ENCODE assay signal across 1 cellular context in the genomic region with DNA sequence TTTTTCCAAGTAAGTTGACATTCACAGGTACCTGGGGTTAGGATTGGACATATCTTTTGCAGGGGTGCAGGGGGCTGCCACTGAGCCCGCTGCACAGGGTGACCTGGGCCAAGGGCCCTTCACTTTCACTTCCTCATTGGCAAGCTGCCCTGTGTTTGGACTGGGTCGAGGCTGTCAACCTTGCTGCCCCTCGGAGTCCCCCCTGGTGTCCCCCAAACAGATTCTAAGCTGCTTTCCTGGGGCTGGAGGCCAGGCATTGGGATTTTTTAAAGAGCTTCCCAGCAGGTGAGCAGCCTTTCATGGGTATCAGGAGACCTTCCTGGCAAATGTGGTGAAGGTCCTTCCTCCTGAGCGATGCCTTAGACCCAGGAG.
TF ChIP-seq lines count a peak whose summit lies in the region.

No MANE protein-coding gene starts in this region.

TF ChIP-seq in GM12878, 131 proteins besides CTCF, POLR2A, EP300 and RAD21 (continued from another document):
- TF ChIP-seq, protein P1, sequence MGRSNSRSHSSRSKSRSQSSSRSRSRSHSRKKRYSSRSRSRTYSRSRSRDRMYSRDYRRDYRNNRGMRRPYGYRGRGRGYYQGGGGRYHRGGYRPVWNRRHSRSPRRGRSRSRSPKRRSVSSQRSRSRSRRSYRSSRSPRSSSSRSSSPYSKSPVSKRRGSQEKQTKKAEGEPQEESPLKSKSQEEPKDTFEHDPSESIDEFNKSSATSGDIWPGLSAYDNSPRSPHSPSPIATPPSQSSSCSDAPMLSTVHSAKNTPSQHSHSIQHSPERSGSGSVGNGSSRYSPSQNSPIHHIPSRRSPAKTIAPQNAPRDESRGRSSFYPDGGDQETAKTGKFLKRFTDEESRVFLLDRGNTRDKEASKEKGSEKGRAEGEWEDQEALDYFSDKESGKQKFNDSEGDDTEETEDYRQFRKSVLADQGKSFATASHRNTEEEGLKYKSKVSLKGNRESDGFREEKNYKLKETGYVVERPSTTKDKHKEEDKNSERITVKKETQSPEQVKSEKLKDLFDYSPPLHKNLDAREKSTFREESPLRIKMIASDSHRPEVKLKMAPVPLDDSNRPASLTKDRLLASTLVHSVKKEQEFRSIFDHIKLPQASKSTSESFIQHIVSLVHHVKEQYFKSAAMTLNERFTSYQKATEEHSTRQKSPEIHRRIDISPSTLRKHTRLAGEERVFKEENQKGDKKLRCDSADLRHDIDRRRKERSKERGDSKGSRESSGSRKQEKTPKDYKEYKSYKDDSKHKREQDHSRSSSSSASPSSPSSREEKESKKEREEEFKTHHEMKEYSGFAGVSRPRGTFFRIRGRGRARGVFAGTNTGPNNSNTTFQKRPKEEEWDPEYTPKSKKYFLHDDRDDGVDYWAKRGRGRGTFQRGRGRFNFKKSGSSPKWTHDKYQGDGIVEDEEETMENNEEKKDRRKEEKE (IDR thresholded peaks at IDR 0.05) = no peak
- no peak for TF ChIP-seq SMARCA5 (IDR thresholded peaks at IDR 0.05)
- TF ChIP-seq HDAC2 (IDR thresholded peaks at IDR 0.05) = no peak
- TF ChIP-seq WRNIP1 (IDR thresholded peaks at IDR 0.05; ENCODE audit: borderline replicate concordance, low read depth, low read length) = no peak
- no peak; the same call in 1 of the 2 replicates for TF ChIP-seq TBL1XR1 (IDR thresholded peaks at IDR 0.05; ENCODE audit: low read depth, low read length)
- 0 out of 2 replicates have a peak, but pooled peaks have one; percentile 8 for TF ChIP-seq GATAD2B (conservative IDR thresholded peaks at IDR 0.05; ENCODE audit: low read depth)
- TF ChIP-seq NFIC (IDR thresholded peaks at IDR 0.05; ENCODE audit: low read depth, low read length) = no peak
- TF ChIP-seq, protein P2, sequence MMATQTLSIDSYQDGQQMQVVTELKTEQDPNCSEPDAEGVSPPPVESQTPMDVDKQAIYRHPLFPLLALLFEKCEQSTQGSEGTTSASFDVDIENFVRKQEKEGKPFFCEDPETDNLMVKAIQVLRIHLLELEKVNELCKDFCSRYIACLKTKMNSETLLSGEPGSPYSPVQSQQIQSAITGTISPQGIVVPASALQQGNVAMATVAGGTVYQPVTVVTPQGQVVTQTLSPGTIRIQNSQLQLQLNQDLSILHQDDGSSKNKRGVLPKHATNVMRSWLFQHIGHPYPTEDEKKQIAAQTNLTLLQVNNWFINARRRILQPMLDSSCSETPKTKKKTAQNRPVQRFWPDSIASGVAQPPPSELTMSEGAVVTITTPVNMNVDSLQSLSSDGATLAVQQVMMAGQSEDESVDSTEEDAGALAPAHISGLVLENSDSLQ (IDR thresholded peaks at IDR 0.05) = peak; percentile 55
- TF ChIP-seq, protein P3, sequence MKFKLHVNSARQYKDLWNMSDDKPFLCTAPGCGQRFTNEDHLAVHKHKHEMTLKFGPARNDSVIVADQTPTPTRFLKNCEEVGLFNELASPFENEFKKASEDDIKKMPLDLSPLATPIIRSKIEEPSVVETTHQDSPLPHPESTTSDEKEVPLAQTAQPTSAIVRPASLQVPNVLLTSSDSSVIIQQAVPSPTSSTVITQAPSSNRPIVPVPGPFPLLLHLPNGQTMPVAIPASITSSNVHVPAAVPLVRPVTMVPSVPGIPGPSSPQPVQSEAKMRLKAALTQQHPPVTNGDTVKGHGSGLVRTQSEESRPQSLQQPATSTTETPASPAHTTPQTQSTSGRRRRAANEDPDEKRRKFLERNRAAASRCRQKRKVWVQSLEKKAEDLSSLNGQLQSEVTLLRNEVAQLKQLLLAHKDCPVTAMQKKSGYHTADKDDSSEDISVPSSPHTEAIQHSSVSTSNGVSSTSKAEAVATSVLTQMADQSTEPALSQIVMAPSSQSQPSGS (IDR thresholded peaks at IDR 0.05; ENCODE audit: low read length) = no peak
- TF ChIP-seq, protein P4, sequence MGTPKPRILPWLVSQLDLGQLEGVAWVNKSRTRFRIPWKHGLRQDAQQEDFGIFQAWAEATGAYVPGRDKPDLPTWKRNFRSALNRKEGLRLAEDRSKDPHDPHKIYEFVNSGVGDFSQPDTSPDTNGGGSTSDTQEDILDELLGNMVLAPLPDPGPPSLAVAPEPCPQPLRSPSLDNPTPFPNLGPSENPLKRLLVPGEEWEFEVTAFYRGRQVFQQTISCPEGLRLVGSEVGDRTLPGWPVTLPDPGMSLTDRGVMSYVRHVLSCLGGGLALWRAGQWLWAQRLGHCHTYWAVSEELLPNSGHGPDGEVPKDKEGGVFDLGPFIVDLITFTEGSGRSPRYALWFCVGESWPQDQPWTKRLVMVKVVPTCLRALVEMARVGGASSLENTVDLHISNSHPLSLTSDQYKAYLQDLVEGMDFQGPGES (IDR thresholded peaks at IDR 0.05) = no peak
- no peak for TF ChIP-seq ZNF217 (IDR thresholded peaks at IDR 0.05)
- no peak for TF ChIP-seq CHD4 (IDR thresholded peaks at IDR 0.05)
- no peak for TF ChIP-seq RFX5 (IDR thresholded peaks at IDR 0.05; ENCODE audit: low read depth, low read length)
- TF ChIP-seq, protein P5, sequence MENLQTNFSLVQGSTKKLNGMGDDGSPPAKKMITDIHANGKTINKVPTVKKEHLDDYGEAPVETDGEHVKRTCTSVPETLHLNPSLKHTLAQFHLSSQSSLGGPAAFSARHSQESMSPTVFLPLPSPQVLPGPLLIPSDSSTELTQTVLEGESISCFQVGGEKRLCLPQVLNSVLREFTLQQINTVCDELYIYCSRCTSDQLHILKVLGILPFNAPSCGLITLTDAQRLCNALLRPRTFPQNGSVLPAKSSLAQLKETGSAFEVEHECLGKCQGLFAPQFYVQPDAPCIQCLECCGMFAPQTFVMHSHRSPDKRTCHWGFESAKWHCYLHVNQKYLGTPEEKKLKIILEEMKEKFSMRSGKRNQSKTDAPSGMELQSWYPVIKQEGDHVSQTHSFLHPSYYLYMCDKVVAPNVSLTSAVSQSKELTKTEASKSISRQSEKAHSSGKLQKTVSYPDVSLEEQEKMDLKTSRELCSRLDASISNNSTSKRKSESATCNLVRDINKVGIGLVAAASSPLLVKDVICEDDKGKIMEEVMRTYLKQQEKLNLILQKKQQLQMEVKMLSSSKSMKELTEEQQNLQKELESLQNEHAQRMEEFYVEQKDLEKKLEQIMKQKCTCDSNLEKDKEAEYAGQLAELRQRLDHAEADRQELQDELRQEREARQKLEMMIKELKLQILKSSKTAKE (IDR thresholded peaks at IDR 0.05; ENCODE audit: low read depth, poor library complexity, severe bottlenecking) = no peak
- TF ChIP-seq MEF2B (IDR thresholded peaks at IDR 0.05; ENCODE audit: partially characterized antibody, poor library complexity, severe bottlenecking) = no peak
- TF ChIP-seq ZZZ3 (IDR thresholded peaks at IDR 0.05; ENCODE audit: control insufficient read depth, insufficient read length, low read depth) = no peak
- TF ChIP-seq, protein P6, sequence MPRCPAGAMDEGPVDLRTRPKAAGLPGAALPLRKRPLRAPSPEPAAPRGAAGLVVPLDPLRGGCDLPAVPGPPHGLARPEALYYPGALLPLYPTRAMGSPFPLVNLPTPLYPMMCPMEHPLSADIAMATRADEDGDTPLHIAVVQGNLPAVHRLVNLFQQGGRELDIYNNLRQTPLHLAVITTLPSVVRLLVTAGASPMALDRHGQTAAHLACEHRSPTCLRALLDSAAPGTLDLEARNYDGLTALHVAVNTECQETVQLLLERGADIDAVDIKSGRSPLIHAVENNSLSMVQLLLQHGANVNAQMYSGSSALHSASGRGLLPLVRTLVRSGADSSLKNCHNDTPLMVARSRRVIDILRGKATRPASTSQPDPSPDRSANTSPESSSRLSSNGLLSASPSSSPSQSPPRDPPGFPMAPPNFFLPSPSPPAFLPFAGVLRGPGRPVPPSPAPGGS (IDR thresholded peaks at IDR 0.05; ENCODE audit: borderline replicate concordance, insufficient read depth, low read depth, low read length, poor library complexity, severe bottlenecking) = no peak
- no peak for TF ChIP-seq SREBF2 (IDR thresholded peaks at IDR 0.05; ENCODE audit: low read length)
- 0 out of 2 replicates have a peak, but pooled peaks have one; percentile 6 for TF ChIP-seq TCF12 (IDR thresholded peaks at IDR 0.05; ENCODE audit: low read depth, low read length)
- no peak for TF ChIP-seq MEF2A (IDR thresholded peaks at IDR 0.05; ENCODE audit: insufficient read depth, low read depth, low read length)
- no peak for TF ChIP-seq MTA2 (IDR thresholded peaks at IDR 0.05; ENCODE audit: low read depth)
- TF ChIP-seq, protein P7, sequence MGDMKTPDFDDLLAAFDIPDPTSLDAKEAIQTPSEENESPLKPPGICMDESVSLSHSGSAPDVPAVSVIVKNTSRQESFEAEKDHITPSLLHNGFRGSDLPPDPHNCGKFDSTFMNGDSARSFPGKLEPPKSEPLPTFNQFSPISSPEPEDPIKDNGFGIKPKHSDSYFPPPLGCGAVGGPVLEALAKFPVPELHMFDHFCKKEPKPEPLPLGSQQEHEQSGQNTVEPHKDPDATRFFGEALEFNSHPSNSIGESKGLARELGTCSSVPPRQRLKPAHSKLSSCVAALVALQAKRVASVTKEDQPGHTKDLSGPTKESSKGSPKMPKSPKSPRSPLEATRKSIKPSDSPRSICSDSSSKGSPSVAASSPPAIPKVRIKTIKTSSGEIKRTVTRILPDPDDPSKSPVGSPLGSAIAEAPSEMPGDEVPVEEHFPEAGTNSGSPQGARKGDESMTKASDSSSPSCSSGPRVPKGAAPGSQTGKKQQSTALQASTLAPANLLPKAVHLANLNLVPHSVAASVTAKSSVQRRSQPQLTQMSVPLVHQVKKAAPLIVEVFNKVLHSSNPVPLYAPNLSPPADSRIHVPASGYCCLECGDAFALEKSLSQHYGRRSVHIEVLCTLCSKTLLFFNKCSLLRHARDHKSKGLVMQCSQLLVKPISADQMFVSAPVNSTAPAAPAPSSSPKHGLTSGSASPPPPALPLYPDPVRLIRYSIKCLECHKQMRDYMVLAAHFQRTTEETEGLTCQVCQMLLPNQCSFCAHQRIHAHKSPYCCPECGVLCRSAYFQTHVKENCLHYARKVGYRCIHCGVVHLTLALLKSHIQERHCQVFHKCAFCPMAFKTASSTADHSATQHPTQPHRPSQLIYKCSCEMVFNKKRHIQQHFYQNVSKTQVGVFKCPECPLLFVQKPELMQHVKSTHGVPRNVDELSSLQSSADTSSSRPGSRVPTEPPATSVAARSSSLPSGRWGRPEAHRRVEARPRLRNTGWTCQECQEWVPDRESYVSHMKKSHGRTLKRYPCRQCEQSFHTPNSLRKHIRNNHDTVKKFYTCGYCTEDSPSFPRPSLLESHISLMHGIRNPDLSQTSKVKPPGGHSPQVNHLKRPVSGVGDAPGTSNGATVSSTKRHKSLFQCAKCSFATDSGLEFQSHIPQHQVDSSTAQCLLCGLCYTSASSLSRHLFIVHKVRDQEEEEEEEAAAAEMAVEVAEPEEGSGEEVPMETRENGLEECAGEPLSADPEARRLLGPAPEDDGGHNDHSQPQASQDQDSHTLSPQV (IDR thresholded peaks at IDR 0.05) = no peak
- TF ChIP-seq, protein P8, sequence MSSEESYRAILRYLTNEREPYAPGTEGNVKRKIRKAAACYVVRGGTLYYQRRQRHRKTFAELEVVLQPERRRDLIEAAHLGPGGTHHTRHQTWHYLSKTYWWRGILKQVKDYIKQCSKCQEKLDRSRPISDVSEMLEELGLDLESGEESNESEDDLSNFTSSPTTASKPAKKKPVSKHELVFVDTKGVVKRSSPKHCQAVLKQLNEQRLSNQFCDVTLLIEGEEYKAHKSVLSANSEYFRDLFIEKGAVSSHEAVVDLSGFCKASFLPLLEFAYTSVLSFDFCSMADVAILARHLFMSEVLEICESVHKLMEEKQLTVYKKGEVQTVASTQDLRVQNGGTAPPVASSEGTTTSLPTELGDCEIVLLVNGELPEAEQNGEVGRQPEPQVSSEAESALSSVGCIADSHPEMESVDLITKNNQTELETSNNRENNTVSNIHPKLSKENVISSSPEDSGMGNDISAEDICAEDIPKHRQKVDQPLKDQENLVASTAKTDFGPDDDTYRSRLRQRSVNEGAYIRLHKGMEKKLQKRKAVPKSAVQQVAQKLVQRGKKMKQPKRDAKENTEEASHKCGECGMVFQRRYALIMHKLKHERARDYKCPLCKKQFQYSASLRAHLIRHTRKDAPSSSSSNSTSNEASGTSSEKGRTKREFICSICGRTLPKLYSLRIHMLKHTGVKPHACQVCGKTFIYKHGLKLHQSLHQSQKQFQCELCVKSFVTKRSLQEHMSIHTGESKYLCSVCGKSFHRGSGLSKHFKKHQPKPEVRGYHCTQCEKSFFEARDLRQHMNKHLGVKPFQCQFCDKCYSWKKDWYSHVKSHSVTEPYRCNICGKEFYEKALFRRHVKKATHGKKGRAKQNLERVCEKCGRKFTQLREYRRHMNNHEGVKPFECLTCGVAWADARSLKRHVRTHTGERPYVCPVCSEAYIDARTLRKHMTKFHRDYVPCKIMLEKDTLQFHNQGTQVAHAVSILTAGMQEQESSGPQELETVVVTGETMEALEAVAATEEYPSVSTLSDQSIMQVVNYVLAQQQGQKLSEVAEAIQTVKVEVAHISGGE (CRISPR knock-in tag; IDR thresholded peaks at IDR 0.05) = no peak
- TF ChIP-seq IKZF1 (conservative IDR thresholded peaks at IDR 0.05) = no peak
- TF ChIP-seq, protein P9, sequence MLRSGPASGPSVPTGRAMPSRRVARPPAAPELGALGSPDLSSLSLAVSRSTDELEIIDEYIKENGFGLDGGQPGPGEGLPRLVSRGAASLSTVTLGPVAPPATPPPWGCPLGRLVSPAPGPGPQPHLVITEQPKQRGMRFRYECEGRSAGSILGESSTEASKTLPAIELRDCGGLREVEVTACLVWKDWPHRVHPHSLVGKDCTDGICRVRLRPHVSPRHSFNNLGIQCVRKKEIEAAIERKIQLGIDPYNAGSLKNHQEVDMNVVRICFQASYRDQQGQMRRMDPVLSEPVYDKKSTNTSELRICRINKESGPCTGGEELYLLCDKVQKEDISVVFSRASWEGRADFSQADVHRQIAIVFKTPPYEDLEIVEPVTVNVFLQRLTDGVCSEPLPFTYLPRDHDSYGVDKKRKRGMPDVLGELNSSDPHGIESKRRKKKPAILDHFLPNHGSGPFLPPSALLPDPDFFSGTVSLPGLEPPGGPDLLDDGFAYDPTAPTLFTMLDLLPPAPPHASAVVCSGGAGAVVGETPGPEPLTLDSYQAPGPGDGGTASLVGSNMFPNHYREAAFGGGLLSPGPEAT (IDR thresholded peaks at IDR 0.05; ENCODE audit: low read depth) = no peak
- no peak; the same call in 1 of the 2 replicates for TF ChIP-seq POLR2AphosphoS5 (IDR thresholded peaks at IDR 0.05; ENCODE audit: low read length)
- TF ChIP-seq BCL11A (IDR thresholded peaks at IDR 0.05; ENCODE audit: low read depth, low read length) = 0 out of 2 replicates have a peak, but pooled peaks have one; percentile 28
- TF ChIP-seq RELA (IDR thresholded peaks at IDR 0.05; ENCODE audit: borderline replicate concordance, partially characterized antibody) = no peak
- no peak for TF ChIP-seq TAF1 (IDR thresholded peaks at IDR 0.05; ENCODE audit: borderline replicate concordance, low read depth, low read length)
- TF ChIP-seq RAD51 (IDR thresholded peaks at IDR 0.05) = no peak
- TF ChIP-seq MXI1 (IDR thresholded peaks at IDR 0.05; ENCODE audit: low read depth, low read length) = no peak
- TF ChIP-seq FOS (IDR thresholded peaks at IDR 0.05; ENCODE audit: borderline replicate concordance, extremely low read depth, insufficient read length) = no peak
- peak; percentile 17 for TF ChIP-seq NR2F1 (conservative IDR thresholded peaks at IDR 0.05)
- TF ChIP-seq KDM1A (IDR thresholded peaks at IDR 0.05; ENCODE audit: borderline replicate concordance) = no peak
